In genomic region chr2:189700681-189701080, GRCh38 we compare ENCODE assay signal across 3 cellular contexts.
TF ChIP-seq lines count a peak whose summit lies in the region.

No MANE protein-coding gene starts in this region.

TF ChIP-seq in HEK293, 187 proteins besides CTCF, POLR2A, EP300 and RAD21:
- TF ChIP-seq ZNF146 (tag by site-specific recombination; IDR thresholded peaks at IDR 0.05) (peak; percentile 81), ZBTB11 (tag by site-specific recombination; conservative IDR thresholded peaks at IDR 0.05; ENCODE audit: low read depth) (no peak)

TF ChIP-seq in K562, 482 proteins besides CTCF, POLR2A, EP300 and RAD21:
- TF ChIP-seq ZNF436 (CRISPR knock-in tag; IDR thresholded peaks at IDR 0.05): no peak
- peak; percentile 75 for TF ChIP-seq ZNF146 (CRISPR knock-in tag; IDR thresholded peaks at IDR 0.05; ENCODE audit: unreplicated experiment)
- TF ChIP-seq BCOR (IDR thresholded peaks at IDR 0.05): peak; percentile 36; the same call in 1 of the 2 replicates

TF ChIP-seq in GM12891, 5 proteins besides CTCF, POLR2A, EP300 and RAD21:
- TF ChIP-seq SPI1 (IDR thresholded peaks at IDR 0.05; ENCODE audit: low read depth, low read length): no peak
- TF ChIP-seq TAF1 (IDR thresholded peaks at IDR 0.05; ENCODE audit: low read depth, low read length): no peak
- TF ChIP-seq POLR2AphosphoS5 (IDR thresholded peaks at IDR 0.05; ENCODE audit: low read depth, low read length): no peak
- no peak for TF ChIP-seq PAX5 (IDR thresholded peaks at IDR 0.05; ENCODE audit: insufficient read depth, low read length, severe bottlenecking)
- TF ChIP-seq POU2F2 (IDR thresholded peaks at IDR 0.05; ENCODE audit: low read depth, low read length): no peak
TF ChIP-seq in GM12891: peak in this region for 0.
